19 cellular contexts compared by ENCODE assay signal in genomic region chr21:44735821-44736220, GRCh38. TPM values are rescaled to one million over a fixed set of nuclear protein-coding genes. Genes with fewer than 3 reads are reported as not detected.
DNase-seq lines count a peak whose midpoint lies in the region; ATAC-seq and TF ChIP-seq lines count a peak whose summit lies in the region.
"Had no signal": no experiment of that assay in that cellular context is flagged by ENCODE, and none has a peak within 500 bp of the region (broad histone marks: within the 10 kb centered on the region; RNA-seq: fewer than 3 reads in every experiment).

No MANE protein-coding gene starts in this region.

- peak; percentile 47 for DNase-seq in NCI-H146 (lab: John Stamatoyannopoulos, UW)
- DNase-seq in NCI-H146 treated with DMSO at 0.1 percent for 48 hours (lab: John Stamatoyannopoulos, UW; ENCODE audit: unreplicated experiment) = no peak
- DNase-seq in GM13976 (ENCODE audit: low spot score) = peak; percentile 9
- peak; percentile 21 for DNase-seq in SHP77 treated with DMSO at 0.1 percent for 48 hours (lab: John Stamatoyannopoulos, UW)
- DNase-seq in osteocyte (ENCODE audit: extremely low spot score, unreplicated experiment) = peak; percentile 70
- no peak for DNase-seq in midbrain (lab: John Stamatoyannopoulos, UW)
- no peak for DNase-seq in psoas muscle
- DNase-seq in activated naive CD4-positive, alpha-beta T cell treated with anti-CD3 and anti-CD28 coated beads, Interleukin-2, amount 50 U/mL, for 16 hours = no peak
- DNase-seq: AML-193; CD4-positive, alpha-beta T cell; EL; GOT3; MM.1S; NCI-H510A; Peyer's patch had no signal

- in situ Hi-C loops in GM13976 (cut with MboI; ENCODE audit: low sequenced_read_pairs, unreplicated experiment) = no loop called here

- no peak overlapping the region for H3K4me3 ChIP-seq in psoas muscle
- H3K4me3 ChIP-seq: Peyer's patch had no signal

- H3K4me1 Mint-ChIP-seq in osteocyte (ENCODE audit: unreplicated experiment) = peaks cover 38% of the 10 kb centered on the region
- H3K4me1 Mint-ChIP-seq: IgD-negative memory B cell had no signal

- no peaks in the 10 kb centered on the region for H3K36me3 ChIP-seq in psoas muscle (ENCODE audit: insufficient read depth in 1 of 2, low read depth in 1 of 2)
- H3K36me3 ChIP-seq: Peyer's patch had no signal

- TF ChIP-seq CTCF in GM13976 (IDR thresholded peaks at IDR 0.05; ENCODE audit: borderline replicate concordance, control extremely low read depth, extremely low read depth, insufficient read depth, missing control alignments) = no peak
- no peak for TF ChIP-seq CTCF in osteocyte (IDR thresholded peaks at IDR 0.05)
- no peak for TF ChIP-seq CTCF in psoas muscle (IDR thresholded peaks at IDR 0.05)

- H3K4me1 ChIP-seq in psoas muscle = no peaks in the 10 kb centered on the region
- H3K4me1 ChIP-seq: Peyer's patch had no signal

- H3K27ac ChIP-seq in psoas muscle = no peak overlapping the region
- H3K27ac ChIP-seq: 22Rv1, Peyer's patch had no signal

- peak overlapping the region; percentile 73 for H3K27ac Mint-ChIP-seq in osteocyte (ENCODE audit: unreplicated experiment)
- H3K27ac Mint-ChIP-seq: CD4-positive, alpha-beta T cell; IgD-negative memory B cell had no signal

- H3K9me3 Mint-ChIP-seq in osteocyte (ENCODE audit: unreplicated experiment) = no peaks in the 10 kb centered on the region
- H3K9me3 Mint-ChIP-seq: CD4-positive, alpha-beta T cell; IgD-negative memory B cell had no signal

- WGBS in psoas muscle, 3 donors = 81 to 87% (median 82%) methylated on average over 6 of the region's 6 CpGs

- H3K27me3 Mint-ChIP-seq in osteocyte (ENCODE audit: unreplicated experiment) = peaks cover 48% of the 10 kb centered on the region

- ATAC-seq in psoas muscle = no peak

- H3K27me3 ChIP-seq in psoas muscle (ENCODE audit: insufficient read depth in 3 of 3, low read length in 2 of 3) = peaks cover 0 to 20% (median 7%) of the 10 kb centered on the region in 3 donors
- H3K27me3 ChIP-seq: Peyer's patch had no signal

- intact Hi-C loops in psoas muscle (cut with DNase I) = no loop called here

- H3K4me3 Mint-ChIP-seq in osteocyte (ENCODE audit: unreplicated experiment) = no peak overlapping the region
- H3K4me3 Mint-ChIP-seq: CD4-positive, alpha-beta T cell; IgD-negative memory B cell had no signal

- H3K36me3 Mint-ChIP-seq in osteocyte (ENCODE audit: unreplicated experiment) = no peaks in the 10 kb centered on the region
- H3K36me3 Mint-ChIP-seq: IgD-negative memory B cell had no signal

- H3K9me3 ChIP-seq in psoas muscle = peaks cover 15% of the 10 kb centered on the region
- H3K9me3 ChIP-seq: Peyer's patch had no signal

RNA-seq across cellular contexts. Expression of gene TSPEAR, which starts 24.4 kb away (rescaled TPM):
- not detected in 2 replicates for total RNA-seq in osteocyte
- total RNA-seq in psoas muscle = not detected
- not detected for polyA plus RNA-seq in psoas muscle
- total RNA-seq: CD4-positive, alpha-beta T cell; HT1080; LHCN-M2 had no signal
- polyA plus RNA-seq: IgD-negative memory B cell had no signal

RNA-seq across cellular contexts. Expression of gene KRTAP10-12, which starts 38.8 kb away (rescaled TPM):
- total RNA-seq in osteocyte (not detected in 2 replicates), psoas muscle (not detected)
- polyA plus RNA-seq in psoas muscle = not detected
- total RNA-seq: CD4-positive, alpha-beta T cell; HT1080; LHCN-M2; Peyer's patch had no signal
- polyA plus RNA-seq: IgD-negative memory B cell had no signal

RNA-seq across cellular contexts. Expression of gene KRTAP12-1, which starts 53.9 kb away (rescaled TPM):
- total RNA-seq in osteocyte (not detected in 2 replicates), psoas muscle (not detected)
- not detected for polyA plus RNA-seq in psoas muscle
- total RNA-seq: CD4-positive, alpha-beta T cell; HT1080; LHCN-M2; Peyer's patch had no signal
- polyA plus RNA-seq: IgD-negative memory B cell had no signal

Comparison
In these comparisons a context has a peak if more than half of its experiments do, and no peak if none do; other contexts are left out.
1. DNase-seq: peak in NCI-H146 (single experiment), GM13976 (single experiment), SHP77 treated with DMSO at 0.1 percent for 48 hours (single experiment) and osteocyte (single experiment); none in NCI-H146 treated with DMSO at 0.1 percent for 48 hours (single experiment), midbrain (single experiment), psoas muscle (0 of 2) and activated naive CD4-positive, alpha-beta T cell treated with anti-CD3 and anti-CD28 coated beads, Interleukin-2, amount 50 U/mL, for 16 hours (single experiment).